In the genomic region with DNA sequence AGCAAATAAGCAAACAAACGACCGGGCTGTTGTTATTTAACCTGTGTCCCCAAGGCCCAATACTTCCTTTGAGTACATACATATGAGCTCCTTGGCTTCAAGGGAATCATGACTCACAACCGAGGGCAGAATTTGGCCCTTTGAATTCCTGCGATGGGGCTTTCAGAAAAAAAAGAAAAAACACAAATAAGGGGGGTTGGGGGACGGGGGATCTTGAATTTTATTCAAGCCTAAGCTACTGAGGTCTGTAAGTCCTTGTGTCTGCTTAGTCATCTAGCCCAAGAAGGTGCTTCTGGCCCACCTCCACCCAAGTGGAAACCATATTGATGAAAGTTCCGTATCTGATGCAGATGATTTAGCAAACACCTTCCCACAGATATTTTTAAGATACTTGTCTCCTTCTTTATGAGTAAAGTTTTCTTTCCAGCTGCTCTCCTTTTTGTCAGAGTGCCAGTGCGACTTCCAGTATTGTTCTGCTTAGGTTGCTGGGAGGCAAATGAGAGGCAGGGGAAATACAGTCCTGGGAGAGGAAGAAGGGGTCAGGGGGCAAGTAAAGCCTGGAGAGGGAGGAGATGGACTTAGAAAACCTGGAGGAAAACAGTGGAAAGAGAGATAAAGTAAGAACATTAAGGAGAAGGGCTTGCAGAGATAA, we compare ENCODE assay signal across 12 cellular contexts.
A peak's percentile ranks its signal among the peaks of the same experiment; 100 is the strongest.
DNase-seq lines count a peak whose midpoint lies in the region; ATAC-seq lines count a peak whose summit lies in the region.
"Had no signal": no experiment of that assay in that cellular context is flagged by ENCODE, and none has a peak within 500 bp of the region (broad histone marks: within the 10 kb centered on the region; RNA-seq: fewer than 3 reads in every experiment).

No MANE protein-coding gene starts in this region.

- H3K27me3 Mint-ChIP-seq in activated T-cell treated with anti-CD3 and anti-CD28 coated beads, Interleukin-2, amount 50 U/mL, for 4 hours (ENCODE audit: low read depth): no peaks in the 10 kb centered on the region
- H3K27me3 Mint-ChIP-seq in activated naive CD8-positive, alpha-beta T cell: no peaks in the 10 kb centered on the region
- no peaks in the 10 kb centered on the region for H3K27me3 Mint-ChIP-seq in stimulated activated naive CD8-positive, alpha-beta T cell treated with anti-CD3 and anti-CD28 coated beads, Interleukin-15, Interleukin-2, amounts not matched to agents 100 ng/mL and 50 ng/mL, for 24 hours
- H3K27me3 Mint-ChIP-seq: activated B cell treated with CpG ODN at 0.5 μM for 24 hours, memory B cell had no signal

- DNase-seq in activated T-cell treated with anti-CD3 and anti-CD28 coated beads, Interleukin-2, amount 50 U/mL, for 4 hours: peak; percentile 4
- DNase-seq in activated T-cell treated with anti-CD3 and anti-CD28 coated beads, Interleukin-2, amount 50 U/mL, for 1 hour: no peak
- DNase-seq in islet precursor cell: peak; percentile 90
- DNase-seq in KBM-7: no peak
- DNase-seq in NCI-H524 (lab: John Stamatoyannopoulos, UW): no peak
- DNase-seq: activated B cell treated with CpG ODN at 0.5 μM for 24 hours; amniotic stem cell; NK-92 treated with Interleukin-12 subunit alpha and Interleukin-12 subunit beta, amount 100 ng/mL, for 24 hours had no signal

- in situ Hi-C loops in KBM-7 (cut with MboI; ENCODE audit: low pct_unique_long_range_greater_than_20kb, low sequenced_read_pairs): no loop called here

- H3K27ac Mint-ChIP-seq in activated naive CD8-positive, alpha-beta T cell: peak overlapping the region; percentile 78
- H3K27ac Mint-ChIP-seq in stimulated activated naive CD8-positive, alpha-beta T cell treated with anti-CD3 and anti-CD28 coated beads, Interleukin-15, Interleukin-2, amounts not matched to agents 100 ng/mL and 50 ng/mL, for 24 hours: peak overlapping the region; percentile 94
- H3K27ac Mint-ChIP-seq: activated B cell treated with CpG ODN at 0.5 μM for 24 hours, memory B cell had no signal

- no peaks in the 10 kb centered on the region for H3K9me3 Mint-ChIP-seq in activated T-cell treated with anti-CD3 and anti-CD28 coated beads, Interleukin-2, amount 50 U/mL, for 4 hours
- no peaks in the 10 kb centered on the region for H3K9me3 Mint-ChIP-seq in activated naive CD8-positive, alpha-beta T cell (ENCODE audit: low read depth)
- H3K9me3 Mint-ChIP-seq in stimulated activated naive CD8-positive, alpha-beta T cell treated with anti-CD3 and anti-CD28 coated beads, Interleukin-15, Interleukin-2, amounts not matched to agents 100 ng/mL and 50 ng/mL, for 24 hours: no peaks in the 10 kb centered on the region
- H3K9me3 Mint-ChIP-seq: activated B cell treated with CpG ODN at 0.5 μM for 24 hours, memory B cell had no signal

- peak overlapping the region; percentile 39 for H3K4me3 Mint-ChIP-seq in activated T-cell treated with anti-CD3 and anti-CD28 coated beads, Interleukin-2, amount 50 U/mL, for 4 hours
- peak overlapping the region; percentile 8 for H3K4me3 Mint-ChIP-seq in activated naive CD8-positive, alpha-beta T cell
- peak overlapping the region; percentile 33 for H3K4me3 Mint-ChIP-seq in stimulated activated naive CD8-positive, alpha-beta T cell treated with anti-CD3 and anti-CD28 coated beads, Interleukin-15, Interleukin-2, amounts not matched to agents 100 ng/mL and 50 ng/mL, for 24 hours
- H3K4me3 Mint-ChIP-seq: activated B cell treated with CpG ODN at 0.5 μM for 24 hours, memory B cell had no signal

- peaks cover 11% of the 10 kb centered on the region for H3K4me1 Mint-ChIP-seq in activated T-cell treated with anti-CD3 and anti-CD28 coated beads, Interleukin-2, amount 50 U/mL, for 4 hours (ENCODE audit: low read depth)
- H3K4me1 Mint-ChIP-seq in activated naive CD8-positive, alpha-beta T cell (ENCODE audit: low read depth): peaks cover 21% of the 10 kb centered on the region
- H3K4me1 Mint-ChIP-seq in stimulated activated naive CD8-positive, alpha-beta T cell treated with anti-CD3 and anti-CD28 coated beads, Interleukin-15, Interleukin-2, amounts not matched to agents 100 ng/mL and 50 ng/mL, for 24 hours (ENCODE audit: low read depth): peaks cover 26% of the 10 kb centered on the region
- H3K4me1 Mint-ChIP-seq: activated B cell treated with CpG ODN at 0.5 μM for 24 hours, memory B cell had no signal

- H3K36me3 Mint-ChIP-seq in activated T-cell treated with anti-CD3 and anti-CD28 coated beads, Interleukin-2, amount 50 U/mL, for 4 hours (ENCODE audit: insufficient read depth): no peaks in the 10 kb centered on the region
- H3K36me3 Mint-ChIP-seq in activated naive CD8-positive, alpha-beta T cell: peaks cover 2% of the 10 kb centered on the region
- no peaks in the 10 kb centered on the region for H3K36me3 Mint-ChIP-seq in stimulated activated naive CD8-positive, alpha-beta T cell treated with anti-CD3 and anti-CD28 coated beads, Interleukin-15, Interleukin-2, amounts not matched to agents 100 ng/mL and 50 ng/mL, for 24 hours (ENCODE audit: low read depth)
- H3K36me3 Mint-ChIP-seq: memory B cell had no signal

- ATAC-seq in activated T-cell treated with anti-CD3 and anti-CD28 coated beads, Interleukin-2, amount 50 U/mL, for 4 hours: peak; percentile 79 to 80
- ATAC-seq in GM18502 (IDR thresholded peaks at IDR 0.05; ENCODE audit: poor library complexity, unreplicated experiment): no peak

Comparison
In these comparisons a context has a peak if more than half of its experiments do, and no peak if none do; other contexts are left out.
1. DNase-seq: peak in activated T-cell treated with anti-CD3 and anti-CD28 coated beads, Interleukin-2, amount 50 U/mL, for 4 hours (single experiment) and islet precursor cell (single experiment); none in activated T-cell treated with anti-CD3 and anti-CD28 coated beads, Interleukin-2, amount 50 U/mL, for 1 hour (single experiment), KBM-7 (single experiment) and NCI-H524 (0 of 2).
2. Peak in every context shown above with its lines, with median percentiles within 50 percentile points of each other: H3K4me3 Mint-ChIP-seq.